In genomic region chr11:34266987-34267386, GRCh38 we compare ENCODE assay signal across 14 cellular contexts.
DNase-seq lines count a peak whose midpoint lies in the region; ATAC-seq and TF ChIP-seq lines count a peak whose summit lies in the region.
"Had no signal": no experiment of that assay in that cellular context is flagged by ENCODE, and none has a peak within 500 bp of the region (broad histone marks: within the 10 kb centered on the region; RNA-seq: fewer than 3 reads in every experiment).

No MANE protein-coding gene starts in this region.

- H3K27ac ChIP-seq in osteoblast (ENCODE audit: low read depth, low read length) = no peak overlapping the region
- H3K27ac ChIP-seq in Karpas-422 (ENCODE audit: low read length) = no peak overlapping the region

- H3K4me1 Mint-ChIP-seq in T-helper 2 cell treated with Interferon-gamma antibody and Interleukin-4, amounts not matched to agents 5 μg/mL and 100 μg/mL, for 36 hours (ENCODE audit: low read depth) = peaks cover 14% of the 10 kb centered on the region
- peaks cover 46% of the 10 kb centered on the region for H3K4me1 Mint-ChIP-seq in neural crest cell
- H3K4me1 Mint-ChIP-seq in activated CD8-positive, alpha-beta T cell treated with anti-CD3 and anti-CD28 coated beads for 36 hours (ENCODE audit: low read depth) = peaks cover 7% of the 10 kb centered on the region

- no peak overlapping the region for H3K9ac ChIP-seq in Karpas-422 (ENCODE audit: low read length)

- no peaks in the 10 kb centered on the region for H3K36me3 ChIP-seq in osteoblast (ENCODE audit: insufficient read depth, low read length)
- H3K36me3 ChIP-seq in Karpas-422 (ENCODE audit: insufficient read depth, low read length) = no peaks in the 10 kb centered on the region

- peaks cover 7% of the 10 kb centered on the region for H3K27me3 Mint-ChIP-seq in T-helper 2 cell treated with Interferon-gamma antibody and Interleukin-4, amounts not matched to agents 5 μg/mL and 100 μg/mL, for 36 hours (ENCODE audit: low read depth)
- H3K27me3 Mint-ChIP-seq in neural crest cell (ENCODE audit: low read depth) = no peaks in the 10 kb centered on the region
- no peaks in the 10 kb centered on the region for H3K27me3 Mint-ChIP-seq in activated CD8-positive, alpha-beta T cell treated with anti-CD3 and anti-CD28 coated beads for 36 hours

- H3K36me3 Mint-ChIP-seq in T-helper 2 cell treated with Interferon-gamma antibody and Interleukin-4, amounts not matched to agents 5 μg/mL and 100 μg/mL, for 36 hours (ENCODE audit: low read depth) = no peaks in the 10 kb centered on the region
- no peaks in the 10 kb centered on the region for H3K36me3 Mint-ChIP-seq in neural crest cell (ENCODE audit: low read depth)
- H3K36me3 Mint-ChIP-seq in activated CD8-positive, alpha-beta T cell treated with anti-CD3 and anti-CD28 coated beads for 36 hours (ENCODE audit: low read depth) = no peaks in the 10 kb centered on the region
- H3K36me3 Mint-ChIP-seq: activated naive CD4-positive, alpha-beta T cell treated with anti-CD3 and anti-CD28 coated beads, Interleukin-2, amount 50 U/mL, for 72 hours had no signal

- no peak for ATAC-seq in activated CD8-positive, alpha-beta T cell treated with anti-CD3 and anti-CD28 coated beads for 36 hours
- ATAC-seq: activated CD8-positive, alpha-beta T cell treated with anti-CD3 and anti-CD28 coated beads, Interleukin-2, amount 10 ng/mL, durations not matched to agents 7 days and 5 days; activated naive CD4-positive, alpha-beta T cell treated with anti-CD3 and anti-CD28 coated beads, Interleukin-2, amount 50 U/mL, for 72 hours; mucosa of descending colon had no signal

- POLR2A ChIA-PET in activated CD8-positive, alpha-beta T cell treated with anti-CD3 and anti-CD28 coated beads for 36 hours (lab: Charles Lee) = no interaction called here

- no peaks in the 10 kb centered on the region for H3K9me3 Mint-ChIP-seq in T-helper 2 cell treated with Interferon-gamma antibody and Interleukin-4, amounts not matched to agents 5 μg/mL and 100 μg/mL, for 36 hours
- no peaks in the 10 kb centered on the region for H3K9me3 Mint-ChIP-seq in neural crest cell
- H3K9me3 Mint-ChIP-seq in activated CD8-positive, alpha-beta T cell treated with anti-CD3 and anti-CD28 coated beads for 36 hours = no peaks in the 10 kb centered on the region
- H3K9me3 Mint-ChIP-seq: activated naive CD4-positive, alpha-beta T cell treated with anti-CD3 and anti-CD28 coated beads, Interleukin-2, amount 50 U/mL, for 72 hours; T-helper 1 cell treated with Interleukin-12 subunit alpha and Interleukin-12 subunit beta and Interleukin-4 antibody, amounts not matched to agents 30 μg/mL and 1 μg/mL, for 36 hours had no signal

- no peak overlapping the region for H3K4me2 ChIP-seq in osteoblast (ENCODE audit: insufficient read depth, low read length)
- H3K4me2 ChIP-seq in Karpas-422 (ENCODE audit: low read depth, low read length, poor library complexity, severe bottlenecking) = no peak overlapping the region

- DNase-seq in T-helper 2 cell treated with Interferon-gamma antibody and Interleukin-4, amounts not matched to agents 5 μg/mL and 100 μg/mL, for 36 hours (ENCODE audit: low spot score) = no peak
- DNase-seq in T-helper 2 cell (no peak), fibroblast of pulmonary artery (ENCODE audit: low read depth) (peak; percentile 32), neural crest cell (ENCODE audit: low read depth, low spot score) (no peak), osteoblast (ENCODE audit: insufficient read length, low spot score, missing footprints) (no peak), Karpas-422 (no peak), retina (no peak)
- no peak for DNase-seq in activated CD8-positive, alpha-beta T cell treated with anti-CD3 and anti-CD28 coated beads for 36 hours
- DNase-seq: 8988T; activated CD8-positive, alpha-beta T cell treated with anti-CD3 and anti-CD28 coated beads, Interleukin-2, amount 10 ng/mL, durations not matched to agents 7 days and 5 days; mucosa of descending colon; NCI-H1436 treated with DMSO at 0.1 percent for 48 hours had no signal

- no peaks in the 10 kb centered on the region for H3K79me2 ChIP-seq in osteoblast (ENCODE audit: insufficient read depth, low read length)
- no peaks in the 10 kb centered on the region for H3K79me2 ChIP-seq in Karpas-422 (ENCODE audit: low read length)

- H3K4me3 Mint-ChIP-seq in T-helper 2 cell treated with Interferon-gamma antibody and Interleukin-4, amounts not matched to agents 5 μg/mL and 100 μg/mL, for 36 hours = peak overlapping the region; percentile 31
- H3K4me3 Mint-ChIP-seq in neural crest cell = no peak overlapping the region
- H3K4me3 Mint-ChIP-seq in activated CD8-positive, alpha-beta T cell treated with anti-CD3 and anti-CD28 coated beads for 36 hours = no peak overlapping the region
- H3K4me3 Mint-ChIP-seq: activated CD8-positive, alpha-beta T cell treated with anti-CD3 and anti-CD28 coated beads, Interleukin-2, amount 10 ng/mL, durations not matched to agents 7 days and 5 days; T-helper 1 cell treated with Interleukin-12 subunit alpha and Interleukin-12 subunit beta and Interleukin-4 antibody, amounts not matched to agents 30 μg/mL and 1 μg/mL, for 36 hours had no signal

- CTCF ChIA-PET in activated CD8-positive, alpha-beta T cell treated with anti-CD3 and anti-CD28 coated beads for 36 hours (lab: Charles Lee) = interaction anchor here (1.7 kb wide), 1 partner anchor 92 kb away, joined by 4 read pairs; no protein-coding TSS in a partner anchor

- H3K4me1 ChIP-seq in osteoblast (ENCODE audit: insufficient read depth, low read length) = peaks cover 24% of the 10 kb centered on the region
- H3K4me1 ChIP-seq in Karpas-422 (ENCODE audit: low read length) = no peaks in the 10 kb centered on the region

- H3K9me3 ChIP-seq in osteoblast (ENCODE audit: low read depth, low read length) = no peaks in the 10 kb centered on the region
- H3K9me3 ChIP-seq in Karpas-422 (ENCODE audit: low read length) = no peaks in the 10 kb centered on the region
- H3K9me3 ChIP-seq: mucosa of descending colon had no signal

- peaks cover 8% of the 10 kb centered on the region for H4K20me1 ChIP-seq in osteoblast (ENCODE audit: insufficient read depth, low read length)
- H4K20me1 ChIP-seq in Karpas-422 (ENCODE audit: insufficient read depth, low read depth, low read length) = no peaks in the 10 kb centered on the region

- H3K27me3 ChIP-seq in osteoblast (ENCODE audit: insufficient read depth, low read length) = no peaks in the 10 kb centered on the region
- H3K27me3 ChIP-seq in Karpas-422 (ENCODE audit: low read length) = no peaks in the 10 kb centered on the region

- H2AFZ ChIP-seq in osteoblast (ENCODE audit: low read length) (no peak overlapping the region), Karpas-422 (ENCODE audit: low read length) (no peak overlapping the region)

- TF ChIP-seq CTCF in fibroblast of pulmonary artery (IDR thresholded peaks at IDR 0.05; ENCODE audit: low read length, missing control alignments) = no peak
- TF ChIP-seq CTCF in neural crest cell (conservative IDR thresholded peaks at IDR 0.05) = no peak
- no peak for TF ChIP-seq CTCF in osteoblast (IDR thresholded peaks at IDR 0.05; ENCODE audit: extremely low read depth, low read depth, low read length)
- no peak for TF ChIP-seq CTCF in activated CD8-positive, alpha-beta T cell treated with anti-CD3 and anti-CD28 coated beads for 36 hours (IDR thresholded peaks at IDR 0.05)

- intact Hi-C loops in activated CD8-positive, alpha-beta T cell treated with anti-CD3 and anti-CD28 coated beads for 36 hours (cut with micrococcal nuclease) = no loop called here

- no peaks in the 10 kb centered on the region for H3K9me2 ChIP-seq in Karpas-422 (replicated peaks; ENCODE audit: insufficient read depth, low read length)

- H3K4me3 ChIP-seq in fibroblast of pulmonary artery (replicated peaks; ENCODE audit: low read depth, low read length) (no peak overlapping the region), osteoblast (ENCODE audit: insufficient read depth, low read length) (no peak overlapping the region), Karpas-422 (ENCODE audit: low read length) (no peak overlapping the region)
- H3K4me3 ChIP-seq: mucosa of descending colon had no signal

- H3K27ac Mint-ChIP-seq in T-helper 2 cell treated with Interferon-gamma antibody and Interleukin-4, amounts not matched to agents 5 μg/mL and 100 μg/mL, for 36 hours = no peak overlapping the region
- H3K27ac Mint-ChIP-seq in neural crest cell (ENCODE audit: unreplicated experiment) = peak overlapping the region; percentile 53
- no peak overlapping the region for H3K27ac Mint-ChIP-seq in activated CD8-positive, alpha-beta T cell treated with anti-CD3 and anti-CD28 coated beads for 36 hours
- H3K27ac Mint-ChIP-seq: activated naive CD4-positive, alpha-beta T cell treated with anti-CD3 and anti-CD28 coated beads, Interleukin-2, amount 50 U/mL, for 72 hours; T-helper 1 cell treated with Interleukin-12 subunit alpha and Interleukin-12 subunit beta and Interleukin-4 antibody, amounts not matched to agents 30 μg/mL and 1 μg/mL, for 36 hours had no signal
